27 cellular contexts compared by ENCODE assay signal in genomic region chr20:2331092-2331491, GRCh38.
"Had no signal": no experiment of that assay in that cellular context is flagged by ENCODE, and none has a peak within 500 bp of the region (broad histone marks: within the 10 kb centered on the region; RNA-seq: fewer than 3 reads in every experiment).

No MANE protein-coding gene starts in this region.

- DNase-seq: activated CD4-positive, alpha-beta memory T cell treated with anti-CD3 and anti-CD28 coated beads, Interleukin-2, amount 10 ng/mL, durations not matched to agents 7 days and 5 days; activated CD4-positive, alpha-beta T cell treated with anti-CD3 and anti-CD28 coated beads for 1 hour; activated CD4-positive, alpha-beta T cell treated with anti-CD3 and anti-CD28 coated beads, Interleukin-2, amount 50 U/mL, for 1 hour; activated effector memory CD4-positive, alpha-beta T cell treated with Interleukin-2 at 50 U/mL for 16 hours; activated naive CD4-positive, alpha-beta T cell; activated T-cell treated with anti-CD3 and anti-CD28 coated beads, Interleukin-2, amount 50 U/mL, for 1 hour; amniotic stem cell; brain microvascular endothelial cell; Karpas-422; MM.1S; NCI-H1092 treated with DMSO at 0.1 percent for 48 hours; NCI-H1417 treated with DMSO at 0.1 percent for 48 hours; NCI-H1694; NCI-H2029; NCI-H2107; NCI-H2171 treated with DMSO at 0.1 percent for 48 hours; NCI-H226; NCI-H526 treated with DMSO at 0.1 percent for 48 hours; NCI-H82; Peyer's patch; SHP77 had no signal

- H3K27me3 ChIP-seq: brain microvascular endothelial cell, cardiac muscle cell, Peyer's patch, SJSA1 had no signal

- H3K36me3 ChIP-seq: brain microvascular endothelial cell, cardiac muscle cell, Peyer's patch, SJSA1 had no signal

- H3K4me3 ChIP-seq: cardiac muscle cell, K562, Peyer's patch, SJSA1 had no signal

- H3K9me3 ChIP-seq: Peyer's patch, SJSA1 had no signal

- ATAC-seq: K562, SK-N-SH treated with all-trans-retinoic acid at 6 μM for 48 hours, WTC11 had no signal

- H3K4me1 ChIP-seq: Peyer's patch, SJSA1 had no signal

- H3K27ac ChIP-seq: brain microvascular endothelial cell, cardiac muscle cell, Peyer's patch, RWPE1, SJSA1 had no signal
